ENCODE assay signal across 20 cellular contexts in genomic region chr14:93716002-93716401, GRCh38.
A peak's percentile ranks its signal among the peaks of the same experiment; 100 is the strongest.
DNase-seq lines count a peak whose midpoint lies in the region; TF ChIP-seq lines count a peak whose summit lies in the region.
"Had no signal": no experiment of that assay in that cellular context is flagged by ENCODE, and none has a peak within 500 bp of the region (broad histone marks: within the 10 kb centered on the region; RNA-seq: fewer than 3 reads in every experiment).

No MANE protein-coding gene starts in this region.

- H3K36me3 Mint-ChIP-seq in neural progenitor cell (no peaks in the 10 kb centered on the region), type B pancreatic cell (no peaks in the 10 kb centered on the region), immature natural killer cell (no peaks in the 10 kb centered on the region)
- H3K36me3 Mint-ChIP-seq: CD4-positive, alpha-beta memory T cell had no signal

- no peaks in the 10 kb centered on the region for H3K4me1 ChIP-seq in colonic mucosa
- peaks cover 13% of the 10 kb centered on the region for H3K4me1 ChIP-seq in neural progenitor cell
- H3K4me1 ChIP-seq: A549 had no signal

- no peaks in the 10 kb centered on the region for H3K79me2 ChIP-seq in neural progenitor cell (ENCODE audit: low read depth)

- H4K20me1 ChIP-seq in neural progenitor cell (ENCODE audit: low read depth): no peaks in the 10 kb centered on the region

- H3K9me3 ChIP-seq in colonic mucosa (no peaks in the 10 kb centered on the region), neural progenitor cell (ENCODE audit: low read depth) (no peaks in the 10 kb centered on the region)
- H3K9me3 ChIP-seq: A549, SK-N-SH had no signal

- H3K36me3 ChIP-seq in H7 (replicated peaks; ENCODE audit: control insufficient read depth, insufficient read depth, low read length): no peaks in the 10 kb centered on the region
- no peaks in the 10 kb centered on the region for H3K36me3 ChIP-seq in colonic mucosa
- no peaks in the 10 kb centered on the region for H3K36me3 ChIP-seq in neural progenitor cell

- H3K27ac ChIP-seq in colonic mucosa (no peak overlapping the region), neural progenitor cell (no peak overlapping the region)
- H3K27ac ChIP-seq: A549 had no signal

- peaks cover 16% of the 10 kb centered on the region for H3K27me3 Mint-ChIP-seq in neural progenitor cell (ENCODE audit: insufficient read depth, low read depth)
- peaks cover 16% of the 10 kb centered on the region for H3K27me3 Mint-ChIP-seq in type B pancreatic cell
- peaks cover 0 to 6% (median 0%) of the 10 kb centered on the region in 3 donors for H3K27me3 Mint-ChIP-seq in immature natural killer cell (ENCODE audit: low read depth in 3 of 3)

- H3K4me1 Mint-ChIP-seq in neural progenitor cell (peaks cover 22% of the 10 kb centered on the region), type B pancreatic cell (ENCODE audit: unreplicated experiment) (no peaks in the 10 kb centered on the region), immature natural killer cell (no peaks in the 10 kb centered on the region)
- H3K4me1 Mint-ChIP-seq: CD4-positive, alpha-beta memory T cell had no signal

- no peak overlapping the region for H2AFZ ChIP-seq in neural progenitor cell (replicated peaks)

- no peaks in the 10 kb centered on the region for H3K9me3 Mint-ChIP-seq in neural progenitor cell
- H3K9me3 Mint-ChIP-seq in type B pancreatic cell: no peaks in the 10 kb centered on the region
- H3K9me3 Mint-ChIP-seq in immature natural killer cell: no peaks in the 10 kb centered on the region

- intact Hi-C loops in colonic mucosa (cut with DNase I): no loop called here

- no peak overlapping the region for H3K4me2 ChIP-seq in neural progenitor cell
- H3K4me2 ChIP-seq: A549, SK-N-SH had no signal

- H3K27ac Mint-ChIP-seq in neural progenitor cell (peak overlapping the region; percentile 50), type B pancreatic cell (peak overlapping the region; percentile 46), immature natural killer cell (no peak overlapping the region)
- H3K27ac Mint-ChIP-seq: CD4-positive, alpha-beta memory T cell had no signal

- no peak overlapping the region for H3K9ac ChIP-seq in colonic mucosa (ENCODE audit: low read depth in 2 of 2, low read length in 2 of 2)
- H3K9ac ChIP-seq in neural progenitor cell: no peak overlapping the region
- H3K9ac ChIP-seq: SK-N-SH had no signal

- H3K4me3 ChIP-seq in H7 (ENCODE audit: insufficient read depth, low read depth, low read length): no peak overlapping the region
- H3K4me3 ChIP-seq in colonic mucosa: no peak overlapping the region
- H3K4me3 ChIP-seq in neural progenitor cell: no peak overlapping the region
- H3K4me3 ChIP-seq: A549 had no signal

- H3K4me3 Mint-ChIP-seq in neural progenitor cell: no peak overlapping the region
- H3K4me3 Mint-ChIP-seq in type B pancreatic cell: no peak overlapping the region
- no peak overlapping the region for H3K4me3 Mint-ChIP-seq in immature natural killer cell
- H3K4me3 Mint-ChIP-seq: CD4-positive, alpha-beta memory T cell had no signal

- no peak for TF ChIP-seq CTCF in colonic mucosa (IDR thresholded peaks at IDR 0.05)
- no peak for TF ChIP-seq CTCF in neural progenitor cell (IDR thresholded peaks at IDR 0.05)
- no peak for TF ChIP-seq CTCF in type B pancreatic cell (conservative IDR thresholded peaks at IDR 0.05)

- no peaks in the 10 kb centered on the region for H3F3A ChIP-seq in neural progenitor cell (ENCODE audit: low read depth)

- H3K27me3 ChIP-seq in H7 (ENCODE audit: control insufficient read depth, insufficient read depth, low read length): no peaks in the 10 kb centered on the region
- no peaks in the 10 kb centered on the region for H3K27me3 ChIP-seq in colonic mucosa
- no peaks in the 10 kb centered on the region for H3K27me3 ChIP-seq in neural progenitor cell

- DNase-seq in H7 (peak; percentile 22), colonic mucosa (peak; percentile 10), neural progenitor cell (ENCODE audit: low spot score) (no peak), type B pancreatic cell (ENCODE audit: extremely low spot score, unreplicated experiment) (no peak), NCI-H1092 treated with DMSO at 0.1 percent for 48 hours (lab: John Stamatoyannopoulos, UW) (no peak), immature natural killer cell (no peak), middle frontal gyrus (ENCODE audit: extremely low spot score, low spot score) (no peak)
- DNase-seq: CD4-positive, alpha-beta memory T cell; COR-L47; GOT3; Karpas-422; NCI-H1092; NCI-H1436; NCI-H187; NCI-H2081 treated with DMSO at 0.1 percent for 48 hours; NCI-H524; NCI-H774; PC-3 had no signal

Comparison
In these comparisons a context has a peak if more than half of its experiments do, and no peak if none do; other contexts are left out.
1. DNase-seq: peak in H7 (single experiment) and colonic mucosa (single experiment); none in neural progenitor cell (single experiment), type B pancreatic cell (single experiment), NCI-H1092 treated with DMSO at 0.1 percent for 48 hours (single experiment), immature natural killer cell (0 of 3) and middle frontal gyrus (single experiment).
2. H3K27ac Mint-ChIP-seq: peak in neural progenitor cell (single experiment) and type B pancreatic cell (single experiment); none in immature natural killer cell (0 of 6).